In the genomic region with DNA sequence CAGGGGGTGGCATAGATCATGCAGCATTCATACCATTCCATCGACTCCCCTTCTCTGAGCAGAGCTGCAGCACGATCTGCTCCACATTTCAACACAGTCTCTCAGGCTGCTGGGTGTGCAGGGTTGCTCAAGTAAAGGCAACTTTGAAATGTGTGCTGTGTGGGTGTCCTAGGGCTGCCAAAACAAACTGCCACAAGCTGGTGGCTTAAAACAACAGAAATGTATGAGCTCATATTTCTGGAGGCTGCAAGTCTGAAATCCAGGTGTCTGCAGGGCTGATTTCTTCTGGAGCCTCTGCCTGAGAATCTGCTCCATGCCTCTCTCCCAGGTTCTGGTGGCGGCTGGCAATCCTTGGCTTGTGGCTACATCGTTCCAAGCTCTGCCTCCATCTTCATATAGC, we compare ENCODE assay signal across 13 cellular contexts.
DNase-seq lines count a peak whose midpoint lies in the region; ATAC-seq and TF ChIP-seq lines count a peak whose summit lies in the region.
"Had no signal": no experiment of that assay in that cellular context is flagged by ENCODE, and none has a peak within 500 bp of the region (broad histone marks: within the 10 kb centered on the region; RNA-seq: fewer than 3 reads in every experiment).

No MANE protein-coding gene starts in this region.

- H3K9me3 Mint-ChIP-seq in activated CD8-positive, alpha-beta T cell treated with anti-CD3 and anti-CD28 coated beads for 36 hours = no peaks in the 10 kb centered on the region
- peaks cover 0 to 4% (median 2%) of the 10 kb centered on the region in 7 donors for H3K9me3 Mint-ChIP-seq in CD14-positive monocyte

- H3K36me3 ChIP-seq in upper lobe of right lung = no peaks in the 10 kb centered on the region
- H3K36me3 ChIP-seq: breast epithelium, gastrocnemius medialis, lower lobe of right lung, transverse colon had no signal

- H3K4me3 ChIP-seq in fibroblast of villous mesenchyme (ENCODE audit: low read depth, low read length) = no peak overlapping the region
- H3K4me3 ChIP-seq in upper lobe of right lung = no peak overlapping the region
- H3K4me3 ChIP-seq: breast epithelium, gastrocnemius medialis, lower lobe of right lung, transverse colon had no signal

- H3K36me3 Mint-ChIP-seq in activated CD8-positive, alpha-beta T cell treated with anti-CD3 and anti-CD28 coated beads for 36 hours (ENCODE audit: low read depth) = no peaks in the 10 kb centered on the region
- peaks cover 1 to 2% of the 10 kb centered on the region in 2 donors for H3K36me3 Mint-ChIP-seq in CD14-positive monocyte

- no peak for TF ChIP-seq CTCF in activated CD8-positive, alpha-beta T cell treated with anti-CD3 and anti-CD28 coated beads for 36 hours (IDR thresholded peaks at IDR 0.05)
- TF ChIP-seq CTCF in fibroblast of villous mesenchyme (IDR thresholded peaks at IDR 0.05; ENCODE audit: insufficient read depth, low read depth, low read length) = no peak
- no peak for TF ChIP-seq CTCF in upper lobe of right lung (IDR thresholded peaks at IDR 0.05)
- TF ChIP-seq CTCF in CD14-positive monocyte (IDR thresholded peaks at IDR 0.05) = no peak

- H3K4me1 ChIP-seq in upper lobe of right lung = peaks cover 9% of the 10 kb centered on the region
- H3K4me1 ChIP-seq: breast epithelium, gastrocnemius medialis, lower lobe of right lung had no signal

- H3K27me3 Mint-ChIP-seq in activated CD8-positive, alpha-beta T cell treated with anti-CD3 and anti-CD28 coated beads for 36 hours = no peaks in the 10 kb centered on the region
- H3K27me3 Mint-ChIP-seq in CD14-positive monocyte (ENCODE audit: low read depth in 3 of 3) = peaks cover 0 to 4% (median 1%) of the 10 kb centered on the region in 3 donors

- DNase-seq in HS-5 (ENCODE audit: low read depth) = peak; percentile 3
- peak; percentile 18 for DNase-seq in activated CD8-positive, alpha-beta T cell treated with anti-CD3 and anti-CD28 coated beads for 36 hours
- DNase-seq in fibroblast of villous mesenchyme (ENCODE audit: low read depth) = peak; percentile 36
- DNase-seq in upper lobe of right lung = no peak
- DNase-seq in stimulated activated CD4-positive, alpha-beta T cell treated with anti-CD3 and anti-CD28 coated beads, Interleukin-12 subunit alpha, Interleukin-12 subunit beta, amount 100 ng/mL, for 4 hours = no peak
- no peak for DNase-seq in CD14-positive monocyte (ENCODE audit: low spot score)
- DNase-seq in medulla oblongata (ENCODE audit: extremely low spot score) = no peak
- DNase-seq: gastrocnemius medialis, H7, lower lobe of right lung, NCI-H1048, transverse colon had no signal

- POLR2A ChIA-PET in activated CD8-positive, alpha-beta T cell treated with anti-CD3 and anti-CD28 coated beads for 36 hours (lab: Charles Lee) = interaction anchor here (0.9 to 1.5 kb wide), 2 partner anchors 18 to 68 kb away, joined by 3 to 4 read pairs; partner anchors contain the start of gene INTS6

- H3K27ac Mint-ChIP-seq in activated CD8-positive, alpha-beta T cell treated with anti-CD3 and anti-CD28 coated beads for 36 hours = no peak overlapping the region
- no peak overlapping the region for H3K27ac Mint-ChIP-seq in CD14-positive monocyte

- intact Hi-C loops in activated CD8-positive, alpha-beta T cell treated with anti-CD3 and anti-CD28 coated beads for 36 hours (cut with micrococcal nuclease) = no loop called here
- intact Hi-C loops in upper lobe of right lung (cut with DNase I) = no loop called here
- intact Hi-C loops in CD14-positive monocyte (cut with micrococcal nuclease) = loop anchor here in 1 of 2 donors (5.0 kb wide), 1 partner anchor 37 kb away; no protein-coding TSS in a partner anchor

- CTCF ChIA-PET in activated CD8-positive, alpha-beta T cell treated with anti-CD3 and anti-CD28 coated beads for 36 hours (lab: Charles Lee) = no interaction called here

- H3K27me3 ChIP-seq in upper lobe of right lung = no peaks in the 10 kb centered on the region
- H3K27me3 ChIP-seq: breast epithelium, gastrocnemius medialis, transverse colon had no signal

- H3K4me3 Mint-ChIP-seq in activated CD8-positive, alpha-beta T cell treated with anti-CD3 and anti-CD28 coated beads for 36 hours = no peak overlapping the region
- H3K4me3 Mint-ChIP-seq in CD14-positive monocyte = no peak overlapping the region

- ATAC-seq in activated CD8-positive, alpha-beta T cell treated with anti-CD3 and anti-CD28 coated beads for 36 hours = no peak
- ATAC-seq in upper lobe of right lung = peak; percentile 78
- ATAC-seq: gastrocnemius medialis, lower lobe of right lung had no signal

- H3K9me3 ChIP-seq in upper lobe of right lung = no peaks in the 10 kb centered on the region
- H3K9me3 ChIP-seq: breast epithelium, gastrocnemius medialis, lower lobe of right lung, transverse colon had no signal

- H3K27ac ChIP-seq in upper lobe of right lung = no peak overlapping the region
- H3K27ac ChIP-seq: breast epithelium, gastrocnemius medialis, lower lobe of right lung, transverse colon had no signal

- peaks cover 19% of the 10 kb centered on the region for H3K4me1 Mint-ChIP-seq in activated CD8-positive, alpha-beta T cell treated with anti-CD3 and anti-CD28 coated beads for 36 hours (ENCODE audit: low read depth)
- H3K4me1 Mint-ChIP-seq in CD14-positive monocyte = peaks cover 20% of the 10 kb centered on the region

Comparison
In these comparisons a context has a peak if more than half of its experiments do, and no peak if none do; other contexts are left out.
1. DNase-seq: peak in HS-5 (single experiment), activated CD8-positive, alpha-beta T cell treated with anti-CD3 and anti-CD28 coated beads for 36 hours (single experiment) and fibroblast of villous mesenchyme (single experiment); none in upper lobe of right lung (single experiment), stimulated activated CD4-positive, alpha-beta T cell treated with anti-CD3 and anti-CD28 coated beads, Interleukin-12 subunit alpha, Interleukin-12 subunit beta, amount 100 ng/mL, for 4 hours (single experiment), CD14-positive monocyte (single experiment) and medulla oblongata (single experiment).